1 cellular context compared by ENCODE assay signal in the genomic region with DNA sequence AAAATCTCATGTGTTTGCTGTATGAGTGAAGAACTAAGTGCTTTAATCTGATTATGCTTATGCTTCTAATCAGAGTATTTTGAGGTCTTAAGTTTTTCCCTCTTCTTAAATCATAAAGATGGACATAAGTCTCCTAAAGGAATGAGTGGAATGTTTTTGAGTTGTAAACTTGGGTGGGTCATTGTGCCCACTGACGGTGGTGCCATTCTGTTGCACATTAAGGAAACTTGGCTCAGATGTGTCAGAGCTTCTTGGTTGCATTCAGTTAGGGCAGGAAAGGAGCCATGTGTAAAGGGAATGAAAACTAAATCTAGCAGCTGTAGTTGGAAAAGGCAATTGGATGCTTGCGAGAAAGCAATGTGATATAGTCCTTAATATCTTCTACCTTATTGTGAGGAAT.
TF ChIP-seq lines count a peak whose summit lies in the region.

No MANE protein-coding gene starts in this region.

TF ChIP-seq in IMR-90, 13 proteins besides CTCF, POLR2A, EP300 and RAD21 (continued from another document):
- no peak for TF ChIP-seq NFE2L2 (IDR thresholded peaks at IDR 0.05; ENCODE audit: low read depth, low read length)
